In the genomic region with DNA sequence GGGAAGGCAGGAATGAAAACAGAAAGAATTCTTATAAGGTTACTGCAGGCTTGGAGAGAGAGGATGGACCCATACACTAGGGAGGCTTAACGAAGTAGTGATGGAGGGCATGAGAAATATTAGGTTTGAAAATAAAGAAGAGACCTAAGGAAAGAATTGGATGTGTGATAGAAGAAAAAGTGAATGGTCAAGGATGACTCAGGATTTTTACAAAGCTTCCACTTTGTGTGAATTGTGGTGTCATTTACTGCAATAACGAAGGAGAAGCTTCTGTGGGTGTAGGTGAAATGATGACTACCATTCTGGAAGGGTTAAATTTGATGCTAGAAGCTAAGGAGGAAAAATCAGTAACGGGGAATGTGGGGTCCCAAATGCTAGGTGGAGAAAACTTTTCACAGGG, we compare ENCODE assay signal across 29 cellular contexts.
DNase-seq lines count a peak whose midpoint lies in the region; ATAC-seq and TF ChIP-seq lines count a peak whose summit lies in the region.
"Had no signal": no experiment of that assay in that cellular context is flagged by ENCODE, and none has a peak within 500 bp of the region (broad histone marks: within the 10 kb centered on the region; RNA-seq: fewer than 3 reads in every experiment).

No MANE protein-coding gene starts in this region.

- TF ChIP-seq CTCF in left ventricle myocardium inferior (IDR thresholded peaks at IDR 0.05; ENCODE audit: borderline replicate concordance) (no peak), right atrium auricular region (IDR thresholded peaks at IDR 0.05) (no peak), thyroid gland (IDR thresholded peaks at IDR 0.05) (no peak)

- TF ChIP-seq POLR2A in thyroid gland (IDR thresholded peaks at IDR 0.05) = no peak

- 95 to 96% methylated on average over 3 of the region's 3 CpGs for WGBS in thyroid gland, 2 donors

- H3K27me3 ChIP-seq in left ventricle myocardium inferior (ENCODE audit: low read depth) = no peaks in the 10 kb centered on the region
- H3K27me3 ChIP-seq in right atrium auricular region = no peaks in the 10 kb centered on the region
- H3K27me3 ChIP-seq in thyroid gland = no peaks in the 10 kb centered on the region
- H3K27me3 ChIP-seq: gastroesophageal sphincter, hepatocyte, right lobe of liver, spleen, transverse colon had no signal

- H3K27ac ChIP-seq in left ventricle myocardium inferior (replicated peaks) (peak overlapping the region; percentile 4), right atrium auricular region (no peak overlapping the region), thyroid gland (peak overlapping the region in 2 of 3 donors; percentile 1 to 21)
- H3K27ac ChIP-seq: gastroesophageal sphincter, hepatocyte, right lobe of liver, transverse colon had no signal

- DNase-seq in left ventricle myocardium inferior (no peak), right atrium auricular region (ENCODE audit: low spot score) (no peak), memory B cell (ENCODE audit: low spot score in 2 of 2) (no peak), thyroid gland (no peak), cortex of kidney (lab: John Stamatoyannopoulos, UW) (no peak), NCI-H2227 (lab: John Stamatoyannopoulos, UW; ENCODE audit: unreplicated experiment) (no peak)
- DNase-seq in activated CD8-positive, alpha-beta T cell treated with anti-CD3 and anti-CD28 coated beads, Interleukin-2, amount 10 ng/mL, durations not matched to agents 7 days and 5 days = no peak
- DNase-seq: ACHN; activated T-cell treated with anti-CD3 and anti-CD28 coated beads for 4 hours; aorta; Caco-2; DMS53; effector CD4-positive, alpha-beta T cell; H7; mammary epithelial cell; NCI-H1436 treated with DMSO at 0.1 percent for 48 hours; posterior cingulate gyrus; right lobe of liver; spleen; stimulated activated CD4-positive, alpha-beta T cell treated with anti-CD3 and anti-CD28 coated beads, Interleukin-2, amount 100 ng/mL, for 24 hours; stimulated activated CD8-positive, alpha-beta memory T cell treated with anti-CD3 and anti-CD28 coated beads, Interleukin-4, amount 100 ng/mL, for 48 hours; T-helper 2 cell; transverse colon had no signal

- H3K9me3 ChIP-seq in left ventricle myocardium inferior (replicated peaks) = no peaks in the 10 kb centered on the region
- no peaks in the 10 kb centered on the region for H3K9me3 ChIP-seq in right atrium auricular region
- no peaks in the 10 kb centered on the region for H3K9me3 ChIP-seq in thyroid gland
- H3K9me3 ChIP-seq: Caco-2, gastroesophageal sphincter, right lobe of liver, spleen, transverse colon had no signal

- H3K4me3 ChIP-seq in left ventricle myocardium inferior (no peak overlapping the region), right atrium auricular region (no peak overlapping the region), thyroid gland (replicated peaks in 1 of 3) (no peak overlapping the region)
- H3K4me3 ChIP-seq: gastroesophageal sphincter, hepatocyte, right lobe of liver, spleen, transverse colon had no signal

- H3K4me1 ChIP-seq in left ventricle myocardium inferior = peaks cover 38% of the 10 kb centered on the region
- H3K4me1 ChIP-seq in right atrium auricular region = peaks cover 0 to 36% of the 10 kb centered on the region in 2 donors
- peaks cover 22 to 26% of the 10 kb centered on the region in 2 donors for H3K4me1 ChIP-seq in thyroid gland
- H3K4me1 ChIP-seq: Caco-2, transverse colon had no signal

- H3K9me3 Mint-ChIP-seq in activated CD8-positive, alpha-beta T cell treated with anti-CD3 and anti-CD28 coated beads, Interleukin-2, amount 10 ng/mL, durations not matched to agents 7 days and 5 days (ENCODE audit: insufficient read depth) = no peaks in the 10 kb centered on the region
- H3K9me3 Mint-ChIP-seq in memory B cell = no peaks in the 10 kb centered on the region

- no peak for ATAC-seq in activated CD8-positive, alpha-beta T cell treated with anti-CD3 and anti-CD28 coated beads, Interleukin-2, amount 10 ng/mL, durations not matched to agents 7 days and 5 days
- ATAC-seq in memory B cell (ENCODE audit: low read depth) (no peak), HG03280 (IDR thresholded peaks at IDR 0.05; ENCODE audit: unreplicated experiment) (no peak)
- ATAC-seq: activated CD4-positive, CD25-positive, alpha-beta regulatory T cell treated with anti-CD3 and anti-CD28 coated beads, Interleukin-2, amount 50 U/mL, for 24 hours; gastroesophageal sphincter; right lobe of liver; Right ventricle myocardium inferior; SK-N-SH treated with all-trans-retinoic acid at 6 μM for 48 hours had no signal

- H3K4me3 Mint-ChIP-seq in activated CD8-positive, alpha-beta T cell treated with anti-CD3 and anti-CD28 coated beads, Interleukin-2, amount 10 ng/mL, durations not matched to agents 7 days and 5 days = no peak overlapping the region
- H3K4me3 Mint-ChIP-seq in memory B cell = no peak overlapping the region

- peaks cover 8% of the 10 kb centered on the region for H3K4me1 Mint-ChIP-seq in activated CD8-positive, alpha-beta T cell treated with anti-CD3 and anti-CD28 coated beads, Interleukin-2, amount 10 ng/mL, durations not matched to agents 7 days and 5 days (ENCODE audit: low read depth)
- H3K4me1 Mint-ChIP-seq in memory B cell = no peaks in the 10 kb centered on the region

- H3K36me3 ChIP-seq in left ventricle myocardium inferior (peaks cover 46% of the 10 kb centered on the region), right atrium auricular region (peaks cover 24% of the 10 kb centered on the region), thyroid gland (peaks cover 9 to 11% of the 10 kb centered on the region in 2 donors)

- CTCF ChIA-PET in activated CD8-positive, alpha-beta T cell treated with anti-CD3 and anti-CD28 coated beads, Interleukin-2, amount 10 ng/mL, durations not matched to agents 7 days and 5 days (lab: Charles Lee) = no interaction called here

- intact Hi-C loops in left ventricle myocardium inferior (cut with micrococcal nuclease) (no loop called here), thyroid gland (cut with DNase I) (loop anchor here (5.0 to 10.0 kb wide), 2 partner anchors 191 to 259 kb away; a partner anchor contains a TSS)

- H3K36me3 Mint-ChIP-seq in activated CD8-positive, alpha-beta T cell treated with anti-CD3 and anti-CD28 coated beads, Interleukin-2, amount 10 ng/mL, durations not matched to agents 7 days and 5 days (ENCODE audit: low read depth) = peaks cover 64% of the 10 kb centered on the region
- peaks cover 30% of the 10 kb centered on the region for H3K36me3 Mint-ChIP-seq in memory B cell

- H3K27me3 Mint-ChIP-seq in activated CD8-positive, alpha-beta T cell treated with anti-CD3 and anti-CD28 coated beads, Interleukin-2, amount 10 ng/mL, durations not matched to agents 7 days and 5 days (ENCODE audit: low read depth) = no peaks in the 10 kb centered on the region
- no peaks in the 10 kb centered on the region for H3K27me3 Mint-ChIP-seq in memory B cell

- POLR2A ChIA-PET in activated CD8-positive, alpha-beta T cell treated with anti-CD3 and anti-CD28 coated beads, Interleukin-2, amount 10 ng/mL, durations not matched to agents 7 days and 5 days (lab: Charles Lee) = no interaction called here

- peak overlapping the region; percentile 44 for H3K27ac Mint-ChIP-seq in activated CD8-positive, alpha-beta T cell treated with anti-CD3 and anti-CD28 coated beads, Interleukin-2, amount 10 ng/mL, durations not matched to agents 7 days and 5 days
- H3K27ac Mint-ChIP-seq in memory B cell = peak overlapping the region; percentile 2

Comparison
In these comparisons a context has a peak if more than half of its experiments do, and no peak if none do; other contexts are left out.
1. H3K27ac ChIP-seq: peak in left ventricle myocardium inferior (single experiment) and thyroid gland (2 of 3); none in right atrium auricular region (0 of 2).